Comparison of ENCODE assay signal across 8 cellular contexts in the genomic region with DNA sequence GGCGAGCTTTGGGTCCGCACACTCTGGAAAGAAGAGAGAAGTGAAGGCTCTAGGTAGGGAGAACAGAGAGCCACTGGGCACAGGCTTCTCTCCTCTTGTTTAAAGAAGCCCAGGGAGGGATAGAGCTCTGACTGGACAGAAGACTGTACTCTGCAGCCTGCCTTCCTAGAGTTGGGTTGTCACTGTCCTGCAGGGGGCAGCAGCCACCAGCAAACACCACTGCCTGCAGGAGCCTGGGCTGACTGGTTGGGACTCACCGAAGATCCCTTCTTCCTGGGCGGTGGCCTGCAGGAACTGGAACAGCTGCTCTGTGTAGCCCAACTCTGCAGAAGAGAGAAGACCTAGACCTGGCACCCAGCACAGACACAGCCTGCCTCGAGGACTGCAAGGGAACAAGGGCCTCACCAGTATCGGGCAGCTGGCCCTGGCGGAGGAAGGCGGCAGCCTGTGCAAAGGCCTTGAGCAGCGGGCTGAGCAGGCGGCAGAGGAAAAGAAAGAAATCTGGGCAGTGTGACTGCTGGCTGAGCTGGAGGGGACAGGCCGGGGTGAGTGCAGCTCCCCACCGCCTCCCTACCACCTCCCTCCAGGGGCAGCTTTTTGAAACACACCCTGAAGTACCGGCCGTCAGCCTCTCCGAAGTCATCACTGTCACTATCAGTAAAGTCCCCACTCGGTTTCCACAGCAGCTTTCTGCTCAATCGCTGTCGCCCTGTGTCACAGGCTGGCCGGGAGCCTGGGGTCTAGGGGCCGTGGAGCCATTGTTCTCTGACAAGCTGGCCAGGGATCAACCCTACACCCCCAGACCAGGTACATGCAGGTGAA. TPM values are rescaled to one million over a fixed set of nuclear protein-coding genes. Genes with fewer than 3 reads are reported as not detected.
DNase-seq lines count a peak whose midpoint lies in the region; ATAC-seq and TF ChIP-seq lines count a peak whose summit lies in the region.
"Not testable (repeated sequence)": the region's sequence is repeated elsewhere in the genome, so short reads cannot be mapped to it uniquely, and the experiment has no call there.

No MANE protein-coding gene starts in this region.

- not testable (repeated sequence) for H3K36me3 ChIP-seq in SJSA1; lung (ENCODE audit: control insufficient read depth in 2 of 2, insufficient read depth in 2 of 2, low read length in 2 of 2)

- not testable (repeated sequence) for H3K27me3 Mint-ChIP-seq in activated T-helper 17 cell treated with anti-CD3 and anti-CD28 coated beads, Interleukin-2, amount 50 U/mL, for 72 hours

- ATAC-seq in GM18511 (IDR thresholded peaks at IDR 0.05; ENCODE audit: unreplicated experiment) = peak; percentile 88
- ATAC-seq in HG03135 (IDR thresholded peaks at IDR 0.05; ENCODE audit: unreplicated experiment) = peak; percentile 78
- ATAC-seq in activated T-helper 17 cell treated with anti-CD3 and anti-CD28 coated beads, Interleukin-2, amount 50 U/mL, for 72 hours (replicated peaks) = peak; percentile 88
- peak; percentile 88 for ATAC-seq in lung (ENCODE audit: insufficient read depth, low FRiP score)

- TF ChIP-seq CTCF in lung (IDR thresholded peaks at IDR 0.05; ENCODE audit: control extremely low read depth, extremely low read depth) = peak; percentile 79

- not testable (repeated sequence) for H3K4me3 Mint-ChIP-seq in activated T-helper 17 cell treated with anti-CD3 and anti-CD28 coated beads, Interleukin-2, amount 50 U/mL, for 72 hours

- peak; percentile 79 for DNase-seq in A172 (ENCODE audit: low spot score)
- DNase-seq in SJSA1 (ENCODE audit: low read depth in 1 of 2, low spot score in 2 of 2) = peak; percentile 52 to 80
- peak; percentile 20 for DNase-seq in epithelial cell of prostate (ENCODE audit: low read depth, low spot score)
- DNase-seq in lung (ENCODE audit: low spot score) = peak; percentile 80
- DNase-seq in stimulated activated CD4-positive, alpha-beta T cell treated with anti-CD3 and anti-CD28 coated beads, Interleukin-1b, Interleukin-23, amount 100 ng/mL, for 1 hour (ENCODE audit: low read depth in 2 of 2) = peak; percentile 23 to 49

- not testable (repeated sequence) for H3K36me3 Mint-ChIP-seq in activated T-helper 17 cell treated with anti-CD3 and anti-CD28 coated beads, Interleukin-2, amount 50 U/mL, for 72 hours (ENCODE audit: low read depth)

- not testable (repeated sequence) for H3K27me3 ChIP-seq in SJSA1 (replicated peaks); lung (ENCODE audit: control insufficient read depth, insufficient read depth)

- H3K27ac ChIP-seq in SJSA1; epithelial cell of prostate; lung (ENCODE audit: low read depth in 1 of 2, low read length in 1 of 2): not testable (repeated sequence)

- not testable (repeated sequence) for H3K4me1 ChIP-seq in SJSA1 (replicated peaks); lung (ENCODE audit: control insufficient read depth in 2 of 2, insufficient read depth in 2 of 2, low read length in 2 of 2)

- not testable (repeated sequence) for H3K4me3 ChIP-seq in SJSA1, lung

- not testable (repeated sequence) for H3K9me3 Mint-ChIP-seq in activated T-helper 17 cell treated with anti-CD3 and anti-CD28 coated beads, Interleukin-2, amount 50 U/mL, for 72 hours

- H3K4me1 Mint-ChIP-seq in activated T-helper 17 cell treated with anti-CD3 and anti-CD28 coated beads, Interleukin-2, amount 50 U/mL, for 72 hours = not testable (repeated sequence)

- H3K27ac Mint-ChIP-seq in activated T-helper 17 cell treated with anti-CD3 and anti-CD28 coated beads, Interleukin-2, amount 50 U/mL, for 72 hours = not testable (repeated sequence)

- not testable (repeated sequence) for H3K9me3 ChIP-seq in SJSA1 (replicated peaks); lung (ENCODE audit: control insufficient read depth in 2 of 2, insufficient read depth in 1 of 2, low read length in 1 of 2)

- 71 to 79% methylated on average over 14 to 15 of the region's 20 CpGs for WGBS in lung, 2 donors

RNA-seq across cellular contexts. Expression of a gene that starts 11.8 kb away (rescaled TPM):
- not detected in 2 replicates for total RNA-seq in A172 (2014; rRNA removed; shearing (Covaris generic))
- not detected in 2 replicates for total RNA-seq in SJSA1 (2014; rRNA removed; shearing (Covaris generic))
- total RNA-seq in activated T-helper 17 cell treated with anti-CD3 and anti-CD28 coated beads, Interleukin-2, amount 50 U/mL, for 72 hours = 10 to 100 TPM in 1 of 2 donors, 1 to 10 TPM in 1; 2.7 to 28.2 TPM
- total RNA-seq in lung = 1 to 10 TPM; 1.2 to 4.4 TPM
- 1 to 10 TPM; 5.2 to 6.2 TPM for polyA plus RNA-seq in lung

RNA-seq across cellular contexts. Expression of a gene that starts 31.3 kb away (rescaled TPM):
- total RNA-seq in A172 (2014; rRNA removed; shearing (Covaris generic)) = 13.2 and 21.1 TPM in 2 replicates
- total RNA-seq in SJSA1 (2014; rRNA removed; shearing (Covaris generic)) = 12.0 and 22.4 TPM in 2 replicates
- total RNA-seq in activated T-helper 17 cell treated with anti-CD3 and anti-CD28 coated beads, Interleukin-2, amount 50 U/mL, for 72 hours = 10 to 100 TPM; 67.1 to 74.0 TPM
- 100 to 1,000 TPM in 1 of 2 donors, 10 to 100 TPM in 1; 23.2 to 114 TPM for total RNA-seq in lung
- polyA plus RNA-seq in lung = 1 to 10 TPM; 2.6 to 5.5 TPM

Comparison
In these comparisons a context has a peak if more than half of its experiments do, and no peak if none do; other contexts are left out.
1. DNase-seq: peak in every context shown above with its lines; median percentile 80 in lung; 79 in A172; 66 in SJSA1; 36 in stimulated activated CD4-positive, alpha-beta T cell treated with anti-CD3 and anti-CD28 coated beads, Interleukin-1b, Interleukin-23, amount 100 ng/mL, for 1 hour; 20 in epithelial cell of prostate.